Comparison of ENCODE assay signal across 8 cellular contexts in the genomic region with DNA sequence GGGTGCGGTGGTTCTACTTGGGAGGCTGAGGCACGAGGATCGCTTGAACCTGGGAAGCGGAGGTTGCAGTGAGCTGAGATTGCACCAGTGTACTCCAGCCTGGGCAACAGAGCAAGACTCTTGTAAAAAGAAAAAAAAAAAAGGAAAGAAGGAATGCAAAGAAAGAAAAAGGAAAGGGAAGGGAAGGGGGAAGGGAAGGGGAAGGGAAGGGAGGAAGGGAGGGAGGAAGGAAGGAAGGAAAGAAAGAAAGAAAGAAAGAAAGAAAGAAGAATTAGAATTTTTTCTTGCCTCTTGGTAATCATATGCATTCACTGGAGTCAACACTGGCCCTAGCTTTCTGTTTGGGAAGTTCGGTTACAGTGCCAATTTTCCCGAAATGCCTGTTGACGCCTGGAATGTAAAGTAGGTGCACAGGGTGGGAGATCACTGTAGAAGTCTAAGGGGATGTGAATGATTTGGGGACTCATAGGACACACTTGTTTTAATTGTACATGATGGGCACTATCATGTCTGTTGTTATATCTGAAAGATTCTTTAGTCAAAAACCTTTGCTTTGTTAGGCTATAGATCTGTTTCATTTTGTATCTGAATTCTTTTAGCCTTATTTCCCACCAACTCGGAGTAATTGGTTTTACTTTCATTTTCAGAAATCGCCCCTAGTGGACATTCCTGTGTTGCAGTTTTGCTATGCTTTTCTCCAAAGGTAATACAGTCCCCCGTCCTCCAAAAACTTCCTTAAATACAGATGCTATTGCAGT. TPM values are rescaled to one million over a fixed set of nuclear protein-coding genes. Genes with fewer than 3 reads are reported as not detected.
DNase-seq lines count a peak whose midpoint lies in the region; ATAC-seq, FAIRE-seq and TF ChIP-seq lines count a peak whose summit lies in the region.

No MANE protein-coding gene starts in this region.

- peak overlapping the region; percentile 84 to 90 (median 87) for H3K4me3 Mint-ChIP-seq in CD8-positive, alpha-beta memory T cell

- H3K27me3 Mint-ChIP-seq in CD8-positive, alpha-beta memory T cell, result no peaks in the 10 kb centered on the region

- CTCF ChIA-PET in CD8-positive, alpha-beta memory T cell (lab: Charles Lee), result interaction anchor here (1.0 to 4.9 kb wide), 6 partner anchors 12 to 119 kb away, joined by 3 to 29 read pairs (median 5); a partner anchor contains a TSS

- peak overlapping the region; percentile 82 to 96 (median 93) for H3K27ac Mint-ChIP-seq in CD8-positive, alpha-beta memory T cell

- FAIRE-seq in endometrium (lab: Jason Lieb, UNC), result peak; percentile 69

- POLR2A ChIA-PET in CD8-positive, alpha-beta memory T cell (lab: Charles Lee), result interaction anchor here (0.5 to 1.9 kb wide), 3 partner anchors 37 to 123 kb away, joined by 3 to 9 read pairs (median 8); a partner anchor contains a TSS

- peaks cover 9% of the 10 kb centered on the region for H3K4me1 ChIP-seq in CD8-positive, alpha-beta memory T cell (ENCODE audit: insufficient read depth, low read length)
- H3K4me1 ChIP-seq in mucosa of descending colon (ENCODE audit: low read depth) (peaks cover 6% of the 10 kb centered on the region), suprapubic skin (no peaks in the 10 kb centered on the region)

- ATAC-seq in GM21390 (IDR thresholded peaks at IDR 0.05; ENCODE audit: unreplicated experiment) (peak; percentile 41), mucosa of descending colon (peak; percentile 86)

- H3K27me3 ChIP-seq in CD8-positive, alpha-beta memory T cell (ENCODE audit: insufficient read depth, low read length, poor library complexity, severe bottlenecking), result no peaks in the 10 kb centered on the region
- H3K27me3 ChIP-seq in suprapubic skin, result no peaks in the 10 kb centered on the region

- H3K9me3 Mint-ChIP-seq in CD8-positive, alpha-beta memory T cell, result no peaks in the 10 kb centered on the region

- intact Hi-C loops in mucosa of descending colon (cut with DNase I, micrococcal nuclease), result no loop called here

- 42% methylated on average over 10 of the region's 10 CpGs for WGBS in suprapubic skin

- TF ChIP-seq CTCF in mucosa of descending colon (IDR thresholded peaks at IDR 0.05) (peak; percentile 67), suprapubic skin (IDR thresholded peaks at IDR 0.05) (peak; percentile 64 to 84)

- H3K4me1 Mint-ChIP-seq in CD8-positive, alpha-beta memory T cell, result peaks cover 14 to 15% (median 14%) of the 10 kb centered on the region in 3 donors

- no peaks in the 10 kb centered on the region for H3K9me3 ChIP-seq in CD8-positive, alpha-beta memory T cell (ENCODE audit: low read length)
- no peaks in the 10 kb centered on the region for H3K9me3 ChIP-seq in mucosa of descending colon
- H3K9me3 ChIP-seq in suprapubic skin, result no peaks in the 10 kb centered on the region

- no peak for TF ChIP-seq EP300 in suprapubic skin (IDR thresholded peaks at IDR 0.05)

- peak; percentile 7 to 65 (median 51) for DNase-seq in CD8-positive, alpha-beta memory T cell
- DNase-seq in NCI-H226 (peak; percentile 10), mucosa of descending colon (peak in 1 of 3 donors; percentile 83), suprapubic skin (ENCODE audit: low spot score in 2 of 2) (no peak), ureter (ENCODE audit: low spot score) (no peak)
- DNase-seq in activated CD4-positive, alpha-beta T cell treated with anti-CD3 and anti-CD28 coated beads for 48 hours, result peak; percentile 49

- no peaks in the 10 kb centered on the region for H3K36me3 ChIP-seq in CD8-positive, alpha-beta memory T cell (ENCODE audit: insufficient read depth, low read length)
- H3K36me3 ChIP-seq in mucosa of descending colon (ENCODE audit: low read depth), result no peaks in the 10 kb centered on the region
- peaks cover 19% of the 10 kb centered on the region for H3K36me3 ChIP-seq in suprapubic skin

- TF ChIP-seq POLR2A in suprapubic skin (IDR thresholded peaks at IDR 0.05), result no peak

- peak overlapping the region; percentile 49 for H3K4me3 ChIP-seq in CD8-positive, alpha-beta memory T cell (ENCODE audit: low read length)
- H3K4me3 ChIP-seq in mucosa of descending colon (no peak overlapping the region), suprapubic skin (peak overlapping the region; percentile 51)

- H3K27ac ChIP-seq in CD8-positive, alpha-beta memory T cell (ENCODE audit: low read depth, low read length), result peak overlapping the region; percentile 32
- H3K27ac ChIP-seq in suprapubic skin, result peak overlapping the region; percentile 67

- H3K36me3 Mint-ChIP-seq in CD8-positive, alpha-beta memory T cell, result peaks cover 9 to 49% (median 11%) of the 10 kb centered on the region in 3 donors

RNA-seq across cellular contexts. Expression of a gene that starts 59.8 kb away (rescaled TPM):
- total RNA-seq in CD8-positive, alpha-beta memory T cell, result 10 to 100 TPM; 19.6 to 23.0 TPM
- 32.2 TPM for polyA plus RNA-seq in CD8-positive, alpha-beta memory T cell
- total RNA-seq in mucosa of descending colon, result 10 to 100 TPM; 27.9 to 42.1 (median 29.9) TPM
- total RNA-seq in suprapubic skin, result 10 to 100 TPM; 47.2 to 61.2 (median 47.7) TPM
- 59.3 TPM for total RNA-seq in ureter

Comparison
In these comparisons a context has a peak if more than half of its experiments do, and no peak if none do; other contexts are left out.
1. DNase-seq: peak in CD8-positive, alpha-beta memory T cell (5 of 5), NCI-H226 (single experiment) and activated CD4-positive, alpha-beta T cell treated with anti-CD3 and anti-CD28 coated beads for 48 hours (single experiment); none in suprapubic skin (0 of 2) and ureter (single experiment).